Comparison of ENCODE assay signal across 10 cellular contexts in genomic region chr1:153260473-153260979, GRCh38. TPM values are rescaled to one million over a fixed set of nuclear protein-coding genes. Genes with fewer than 3 reads are reported as not detected.
DNase-seq lines count a peak whose midpoint lies in the region; ATAC-seq and TF ChIP-seq lines count a peak whose summit lies in the region.
"Had no signal": no experiment of that assay in that cellular context is flagged by ENCODE, and none has a peak within 500 bp of the region (broad histone marks: within the 10 kb centered on the region; RNA-seq: fewer than 3 reads in every experiment).

No MANE protein-coding gene starts in this region.

- H3K9me3 ChIP-seq in HUES48 (ENCODE audit: control insufficient read depth, insufficient read depth, low read length) (no peaks in the 10 kb centered on the region), adipocyte (ENCODE audit: control insufficient read depth, low read length) (no peaks in the 10 kb centered on the region), neural cell (ENCODE audit: low read length) (no peaks in the 10 kb centered on the region)

- no peak for TF ChIP-seq RAD21 in neural cell (conservative IDR thresholded peaks at IDR 0.05)

- TF ChIP-seq CTCF in neural cell (IDR thresholded peaks at IDR 0.05; ENCODE audit: poor library complexity, severe bottlenecking): no peak

- H3K27ac ChIP-seq in HUES48 (ENCODE audit: low read depth, low read length) (no peak overlapping the region), neural cell (ENCODE audit: low read length) (peak overlapping the region; percentile 31)

- H3K79me2 ChIP-seq in neural cell (replicated peaks; ENCODE audit: insufficient read depth, low read length): no peaks in the 10 kb centered on the region

- no peak for ATAC-seq in GM19324 (IDR thresholded peaks at IDR 0.05; ENCODE audit: low FRiP score, unreplicated experiment)
- ATAC-seq in HG03469 (IDR thresholded peaks at IDR 0.05; ENCODE audit: unreplicated experiment): no peak
- ATAC-seq in GM21717 (IDR thresholded peaks at IDR 0.05; ENCODE audit: unreplicated experiment): no peak

- H3K4me3 ChIP-seq in HUES48 (ENCODE audit: low read depth, low read length): peak overlapping the region; percentile 50
- no peak overlapping the region for H3K4me3 ChIP-seq in adipocyte (ENCODE audit: low read length)
- H3K4me3 ChIP-seq in neural cell (ENCODE audit: low read length): peak overlapping the region; percentile 66

- H3K36me3 ChIP-seq in HUES48 (ENCODE audit: control insufficient read depth, insufficient read depth, low read length): no peaks in the 10 kb centered on the region
- no peaks in the 10 kb centered on the region for H3K36me3 ChIP-seq in adipocyte (ENCODE audit: control insufficient read depth, insufficient read depth, low read length, severe bottlenecking)
- no peaks in the 10 kb centered on the region for H3K36me3 ChIP-seq in neural cell (ENCODE audit: insufficient read depth, low read length)

- H3K9ac ChIP-seq in HUES48 (ENCODE audit: low read depth, low read length) (no peak overlapping the region), adipocyte (ENCODE audit: low read length) (no peak overlapping the region), neural cell (ENCODE audit: low read length) (peak overlapping the region; percentile 68)

- H3K27me3 ChIP-seq in HUES48 (ENCODE audit: control insufficient read depth, insufficient read depth, low read length): peaks cover 72% of the 10 kb centered on the region
- H3K27me3 ChIP-seq in adipocyte (replicated peaks; ENCODE audit: control insufficient read depth, insufficient read depth, low read length): peaks cover 29% of the 10 kb centered on the region
- H3K27me3 ChIP-seq in neural cell (ENCODE audit: insufficient read depth, low read depth, low read length): peaks cover 42% of the 10 kb centered on the region

- H3F3A ChIP-seq in neural cell (ENCODE audit: insufficient read depth, low read length, poor library complexity, severe bottlenecking): peaks cover 4% of the 10 kb centered on the region

- H3K4me2 ChIP-seq in neural cell (ENCODE audit: low read length): no peak overlapping the region

- H2AFZ ChIP-seq in neural cell (ENCODE audit: low read depth, low read length): no peak overlapping the region

- TF ChIP-seq EP300 in neural cell (conservative IDR thresholded peaks at IDR 0.05; ENCODE audit: poor library complexity, severe bottlenecking): no peak

- H4K20me1 ChIP-seq in neural cell (ENCODE audit: insufficient read depth): no peaks in the 10 kb centered on the region

- H3K4me1 ChIP-seq in HUES48 (ENCODE audit: control insufficient read depth, insufficient read depth, low read length) (peaks cover 7% of the 10 kb centered on the region), adipocyte (ENCODE audit: control insufficient read depth, insufficient read depth, low read length) (no peaks in the 10 kb centered on the region)

- DNase-seq in Daoy (ENCODE audit: low read depth): peak; percentile 29
- peak; percentile 3 for DNase-seq in adipocyte (ENCODE audit: low read depth)
- no peak for DNase-seq in KG1 (lab: John Stamatoyannopoulos, UW)
- DNase-seq: NCI-H510A had no signal

- H3K9me2 ChIP-seq in neural cell (ENCODE audit: insufficient read depth, low read length): no peaks in the 10 kb centered on the region

TF ChIP-seq in neural cell, 6 proteins besides CTCF, POLR2A, EP300 and RAD21:
- TF ChIP-seq POLR2AphosphoS5 (IDR thresholded peaks at IDR 0.05) (peak; percentile 27), MXI1 (conservative IDR thresholded peaks at IDR 0.05; ENCODE audit: poor library complexity, severe bottlenecking) (no peak)
TF ChIP-seq in neural cell: peak in this region for 1.

RNA-seq across cellular contexts. Expression of gene LORICRIN, which starts 1.0 kb away (rescaled TPM):
- total RNA-seq in Daoy (2014; rRNA removed; shearing (Covaris generic)): not detected in 2 replicates
- 0.42 and 1.3 TPM in 2 replicates for polyA plus RNA-seq in neural cell
- polyA minus RNA-seq in neural cell: 0.49 TPM in 1 of 2 replicates, not detected in the other
- total RNA-seq: subcutaneous adipose tissue had no signal

RNA-seq across cellular contexts. Expression of gene PRR9, which starts 43.1 kb away (rescaled TPM):
- 0.11 TPM in 1 of 2 replicates, not detected in the other for total RNA-seq in Daoy (2014; rRNA removed; shearing (Covaris generic))
- polyA plus RNA-seq in neural cell: not detected in 2 replicates
- polyA minus RNA-seq in neural cell: not detected in 2 replicates
- total RNA-seq: subcutaneous adipose tissue had no signal

RNA-seq across cellular contexts. Expression of gene PGLYRP3, which starts 52.2 kb away (rescaled TPM):
- not detected in 2 replicates for total RNA-seq in Daoy (2014; rRNA removed; shearing (Covaris generic))
- not detected in 2 replicates for polyA plus RNA-seq in neural cell
- not detected in 2 replicates for polyA minus RNA-seq in neural cell
- total RNA-seq: subcutaneous adipose tissue had no signal

RNA-seq across cellular contexts. Expression of gene LELP1, which starts 57.3 kb away (rescaled TPM):
- total RNA-seq in Daoy (2014; rRNA removed; shearing (Covaris generic)): not detected in 2 replicates
- polyA plus RNA-seq in neural cell: not detected in 2 replicates
- not detected in 2 replicates for polyA minus RNA-seq in neural cell
- total RNA-seq: subcutaneous adipose tissue had no signal
